In the genomic region with DNA sequence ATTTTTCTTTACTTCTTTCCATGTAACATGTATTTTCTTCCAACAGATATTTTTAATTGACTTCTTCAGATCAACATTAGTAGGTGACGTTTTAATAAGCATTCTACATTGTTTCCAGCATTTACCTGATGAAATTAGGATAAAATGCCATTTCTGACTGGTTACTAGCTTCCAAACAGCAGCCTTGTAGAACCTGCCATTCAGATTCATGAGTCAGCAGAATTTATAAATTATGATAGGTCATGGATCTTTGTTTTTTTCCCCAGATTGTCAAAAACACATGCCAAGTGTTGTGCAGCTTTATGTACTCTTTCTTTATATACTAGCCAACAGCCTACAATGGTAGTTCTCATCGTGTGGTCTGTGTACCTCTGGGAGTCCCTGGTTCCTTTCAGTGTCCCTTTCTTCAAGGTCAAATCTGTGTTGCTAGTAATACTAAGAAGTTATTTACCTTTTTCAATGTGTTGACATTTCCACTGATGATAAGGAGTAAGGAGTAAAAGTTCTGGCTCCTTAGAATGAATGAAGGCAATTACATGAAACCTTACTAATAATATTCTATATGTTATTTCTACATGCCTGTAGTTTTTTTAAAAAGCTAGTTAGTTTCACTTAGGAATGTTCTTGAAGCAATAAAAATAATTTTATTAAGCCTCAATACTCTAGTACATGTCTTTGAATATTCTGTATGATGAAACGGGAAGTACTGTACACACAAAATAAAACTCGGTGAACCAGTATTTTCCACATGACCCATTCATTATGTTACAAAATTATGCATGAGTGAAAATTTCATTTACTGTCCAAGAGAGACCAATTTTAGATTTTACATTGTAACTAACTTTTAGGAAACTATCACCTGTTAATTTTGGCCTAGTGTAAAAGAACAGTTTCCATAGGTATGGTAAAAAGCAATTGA, we compare ENCODE assay signal across 15 cellular contexts.
A peak's percentile ranks its signal among the peaks of the same experiment; 100 is the strongest.
DNase-seq lines count a peak whose midpoint lies in the region; ATAC-seq, FAIRE-seq and TF ChIP-seq lines count a peak whose summit lies in the region.
"Had no signal": no experiment of that assay in that cellular context is flagged by ENCODE, and none has a peak within 500 bp of the region (broad histone marks: within the 10 kb centered on the region; RNA-seq: fewer than 3 reads in every experiment).

No MANE protein-coding gene starts in this region.

- TF ChIP-seq EP300 in A549 (IDR thresholded peaks at IDR 0.05) = no peak

- H3K27me3 Mint-ChIP-seq in GM23338 (ENCODE audit: insufficient read depth, low read depth, poor library complexity) (peaks cover 4% of the 10 kb centered on the region), activated B cell treated with CpG ODN at 0.5 μM for 24 hours (no peaks in the 10 kb centered on the region)
- no peaks in the 10 kb centered on the region for H3K27me3 Mint-ChIP-seq in activated CD8-positive, alpha-beta T cell treated with anti-CD3 and anti-CD28 coated beads for 36 hours

- 69% methylated on average over 4 of the region's 4 CpGs for WGBS in A549 (ENCODE audit: missing lambda C conversion rate)
- no CpG with 5 or more reads among the region's 4 CpGs for WGBS in mesendoderm (ENCODE audit: extremely low coverage, insufficient coverage, low lambda C conversion rate)

- H3K36me3 Mint-ChIP-seq in GM23338 (ENCODE audit: low read depth) (no peaks in the 10 kb centered on the region), activated B cell treated with CpG ODN at 0.5 μM for 24 hours (ENCODE audit: low read depth) (peaks cover 52% of the 10 kb centered on the region)
- H3K36me3 Mint-ChIP-seq in activated CD8-positive, alpha-beta T cell treated with anti-CD3 and anti-CD28 coated beads for 36 hours (ENCODE audit: low read depth) = peaks cover 49% of the 10 kb centered on the region

- no peak for DNase-seq in A549 (ENCODE audit: low read depth in 1 of 2, low spot score in 1 of 2)
- no peak for DNase-seq in GM23338 (ENCODE audit: low spot score)
- DNase-seq in activated B cell treated with CpG ODN at 0.5 μM for 24 hours = no peak
- DNase-seq in mesendoderm = no peak
- DNase-seq in amniotic stem cell (lab: John Stamatoyannopoulos, UW) = no peak
- no peak for DNase-seq in activated CD8-positive, alpha-beta T cell treated with anti-CD3 and anti-CD28 coated beads for 36 hours
- DNase-seq in epidermal melanocyte (ENCODE audit: insufficient read length, low spot score) = no peak
- DNase-seq: DMS79, GDM1, H7, NCI-H1436, NCI-H2029 treated with DMSO at 0.1 percent for 48 hours, NCI-H510A treated with DMSO at 0.1 percent for 48 hours had no signal

- H3K4me3 ChIP-seq in A549 (no peak overlapping the region), GM23338 (no peak overlapping the region), mesendoderm (ENCODE audit: low read length) (no peak overlapping the region)
- H3K4me3 ChIP-seq: SJSA1 had no signal

- H3K79me1 ChIP-seq in mesendoderm (ENCODE audit: low read length) = peaks cover 1% of the 10 kb centered on the region

- H3K27ac Mint-ChIP-seq in GM23338 = peak overlapping the region; percentile 88
- peak overlapping the region; percentile 84 for H3K27ac Mint-ChIP-seq in activated B cell treated with CpG ODN at 0.5 μM for 24 hours
- no peak overlapping the region for H3K27ac Mint-ChIP-seq in activated CD8-positive, alpha-beta T cell treated with anti-CD3 and anti-CD28 coated beads for 36 hours

- H3K36me3 ChIP-seq in GM23338 (ENCODE audit: insufficient read depth) (no peaks in the 10 kb centered on the region), mesendoderm (ENCODE audit: control insufficient read depth, insufficient read depth, low read length) (no peaks in the 10 kb centered on the region)
- H3K36me3 ChIP-seq: SJSA1 had no signal

- H2AFZ ChIP-seq in GM23338 = no peak overlapping the region

- H3K18ac ChIP-seq in mesendoderm (ENCODE audit: low read length) = peak overlapping the region; percentile 60

- no peaks in the 10 kb centered on the region for H3K4me1 ChIP-seq in A549
- peaks cover 59% of the 10 kb centered on the region for H3K4me1 ChIP-seq in GM23338 (ENCODE audit: insufficient read depth)
- peaks cover 1% of the 10 kb centered on the region for H3K4me1 ChIP-seq in mesendoderm (ENCODE audit: control insufficient read depth, low read depth, low read length)
- H3K4me1 ChIP-seq: SJSA1 had no signal

- H3K4me1 Mint-ChIP-seq in GM23338 (peaks cover 76% of the 10 kb centered on the region), activated B cell treated with CpG ODN at 0.5 μM for 24 hours (peaks cover 65% of the 10 kb centered on the region)
- peaks cover 21% of the 10 kb centered on the region for H3K4me1 Mint-ChIP-seq in activated CD8-positive, alpha-beta T cell treated with anti-CD3 and anti-CD28 coated beads for 36 hours (ENCODE audit: low read depth)

- no peaks in the 10 kb centered on the region for H3K9me2 ChIP-seq in GM23338 (ENCODE audit: insufficient read depth)

- no peaks in the 10 kb centered on the region for H3K9me3 Mint-ChIP-seq in GM23338
- no peaks in the 10 kb centered on the region for H3K9me3 Mint-ChIP-seq in activated B cell treated with CpG ODN at 0.5 μM for 24 hours
- no peaks in the 10 kb centered on the region for H3K9me3 Mint-ChIP-seq in activated CD8-positive, alpha-beta T cell treated with anti-CD3 and anti-CD28 coated beads for 36 hours

- H3K79me2 ChIP-seq in GM23338 (replicated peaks; ENCODE audit: insufficient read depth) = peaks cover 12% of the 10 kb centered on the region; the same call in 1 of the 2 replicates
- H3K79me2 ChIP-seq in mesendoderm (ENCODE audit: control insufficient read depth, insufficient read depth, low read length) = no peaks in the 10 kb centered on the region

- no peak for TF ChIP-seq RAD21 in A549 (conservative IDR thresholded peaks at IDR 0.05 in 1 of 2, IDR thresholded peaks at IDR 0.05 in 1 of 2)

- H3K9me3 ChIP-seq in A549 = no peaks in the 10 kb centered on the region
- H3K9me3 ChIP-seq: SJSA1 had no signal

- ATAC-seq in A549 (no peak), GM23338 (no peak), activated B cell treated with CpG ODN at 0.5 μM for 24 hours (ENCODE audit: low read depth) (peak; percentile 36)
- no peak for ATAC-seq in activated CD8-positive, alpha-beta T cell treated with anti-CD3 and anti-CD28 coated beads for 36 hours

- no peak overlapping the region for H3K56ac ChIP-seq in mesendoderm (ENCODE audit: low read length)

- H3K27me3 ChIP-seq in GM23338 (ENCODE audit: insufficient read depth) (no peaks in the 10 kb centered on the region), mesendoderm (ENCODE audit: insufficient read depth, low read length, poor library complexity) (no peaks in the 10 kb centered on the region)
- H3K27me3 ChIP-seq: SJSA1 had no signal

- H4K20me1 ChIP-seq in GM23338 (replicated peaks; ENCODE audit: insufficient read depth) = no peaks in the 10 kb centered on the region

- FAIRE-seq in A549 (lab: Jason Lieb, UNC) = peak; percentile 18

- H4K5ac ChIP-seq in mesendoderm (ENCODE audit: low read length) = no peak overlapping the region

- H3K4me3 Mint-ChIP-seq in GM23338 (no peak overlapping the region), activated B cell treated with CpG ODN at 0.5 μM for 24 hours (peak overlapping the region; percentile 30)
- H3K4me3 Mint-ChIP-seq in activated CD8-positive, alpha-beta T cell treated with anti-CD3 and anti-CD28 coated beads for 36 hours = no peak overlapping the region

- H3K4me2 ChIP-seq in A549 = no peak overlapping the region
- H3K4me2 ChIP-seq in GM23338 = no peak overlapping the region
- H3K4me2 ChIP-seq in mesendoderm (ENCODE audit: low read length) = no peak overlapping the region

- no peak overlapping the region for H3K23ac ChIP-seq in mesendoderm (ENCODE audit: low read length)

- H2BK120ac ChIP-seq in mesendoderm (ENCODE audit: low read depth, low read length) = no peak overlapping the region

- H3K27ac ChIP-seq in A549 (no peak overlapping the region), GM23338 (ENCODE audit: low read depth) (no peak overlapping the region), mesendoderm (ENCODE audit: low read depth, low read length) (no peak overlapping the region)
- H3K27ac ChIP-seq: RWPE1, SJSA1 had no signal

- H2AK5ac ChIP-seq in mesendoderm (ENCODE audit: low read length) = no peak overlapping the region

- TF ChIP-seq CTCF in A549 (IDR thresholded peaks at IDR 0.05) = no peak
- no peak for TF ChIP-seq CTCF in GM23338 (conservative IDR thresholded peaks at IDR 0.05; ENCODE audit: low read depth in 2 of 2)
- TF ChIP-seq CTCF in activated B cell treated with CpG ODN at 0.5 μM for 24 hours (IDR thresholded peaks at IDR 0.05) = no peak
- TF ChIP-seq CTCF in activated CD8-positive, alpha-beta T cell treated with anti-CD3 and anti-CD28 coated beads for 36 hours (IDR thresholded peaks at IDR 0.05) = no peak

- no peak overlapping the region for H4K8ac ChIP-seq in mesendoderm (ENCODE audit: low read depth, low read length)

- H3K4ac ChIP-seq in mesendoderm (ENCODE audit: low read depth, low read length) = no peak overlapping the region

- intact Hi-C loops in activated B cell treated with CpG ODN at 0.5 μM for 24 hours (cut with micrococcal nuclease) = loop anchor here (2.0 to 5.0 kb wide), 2 partner anchors 29 to 34 kb away; no protein-coding TSS in a partner anchor
- intact Hi-C loops in activated CD8-positive, alpha-beta T cell treated with anti-CD3 and anti-CD28 coated beads for 36 hours (cut with micrococcal nuclease) = no loop called here

- H2BK15ac ChIP-seq in mesendoderm (replicated peaks; ENCODE audit: low read depth) = no peak overlapping the region

- POLR2A ChIA-PET in A549 (lab: Yijun Ruan, JAX) (interaction anchor here (0.6 kb wide), 2 partner anchors 175 to 1208 kb away, joined by 3 read pairs; no protein-coding TSS in a partner anchor), activated B cell treated with CpG ODN at 0.5 μM for 24 hours (lab: Charles Lee) (interaction anchor here (0.6 to 1.5 kb wide), 7 partner anchors 9 to 262 kb away, joined by 3 to 6 read pairs (median 3); a partner anchor contains a TSS)
- POLR2A ChIA-PET in activated CD8-positive, alpha-beta T cell treated with anti-CD3 and anti-CD28 coated beads for 36 hours (lab: Charles Lee) = interaction anchor here (0.6 kb wide), 1 partner anchor 166 kb away, joined by 3 read pairs; no protein-coding TSS in a partner anchor

- CTCF ChIA-PET in A549 (lab: Yijun Ruan, JAX) = no interaction called here
- CTCF ChIA-PET in activated B cell treated with CpG ODN at 0.5 μM for 24 hours (lab: Charles Lee) = no interaction called here
- CTCF ChIA-PET in activated CD8-positive, alpha-beta T cell treated with anti-CD3 and anti-CD28 coated beads for 36 hours (lab: Charles Lee) = interaction anchor here (0.8 kb wide), 1 partner anchor 10 kb away, joined by 3 read pairs; no protein-coding TSS in a partner anchor

- TF ChIP-seq POLR2A in A549 (IDR thresholded peaks at IDR 0.05; ENCODE audit: low read length) = no peak

- H3F3A ChIP-seq in GM23338 (replicated peaks; ENCODE audit: low read depth) = no peaks in the 10 kb centered on the region

- H3K9ac ChIP-seq in mesendoderm (ENCODE audit: low read length) = no peak overlapping the region

- H2BK5ac ChIP-seq in mesendoderm (ENCODE audit: low read length) = no peak overlapping the region

TF ChIP-seq in A549, 52 proteins besides CTCF, POLR2A, EP300 and RAD21 (continues in another document):
- no peak for TF ChIP-seq KDM5A (IDR thresholded peaks at IDR 0.05)
- TF ChIP-seq PHF8 (IDR thresholded peaks at IDR 0.05; ENCODE audit: borderline replicate concordance, low read depth) = no peak

TF ChIP-seq in GM23338, 12 proteins besides CTCF, POLR2A, EP300 and RAD21 (continues in another document):
- TF ChIP-seq ZNF114 (CRISPR knock-in tag; IDR thresholded peaks at IDR 0.05) = no peak
